Comparison of ENCODE assay signal across 15 cellular contexts in genomic region chr1:7384121-7384520, GRCh38.
"Had no signal": no experiment of that assay in that cellular context is flagged by ENCODE, and none has a peak within 500 bp of the region (broad histone marks: within the 10 kb centered on the region; RNA-seq: fewer than 3 reads in every experiment).

No MANE protein-coding gene starts in this region.

- DNase-seq: activated CD4-positive, alpha-beta memory T cell treated with anti-CD3 and anti-CD28 coated beads, Interleukin-2, amount 10 ng/mL, durations not matched to agents 7 days and 5 days; activated naive CD4-positive, alpha-beta T cell treated with anti-CD3 and anti-CD28 coated beads for 36 hours; caudate nucleus; cortex of kidney; effector memory CD8-positive, alpha-beta T cell; hippocampal formation; kidney glomerular epithelial cell; mucosa of descending colon; natural killer cell; ovary; stimulated activated CD4-positive, alpha-beta T cell treated with anti-CD3 and anti-CD28 coated beads, Interleukin-4, amount 100 ng/mL, for 4 hours; stimulated activated naive CD8-positive, alpha-beta T cell treated with anti-CD3 and anti-CD28 coated beads, Interleukin-15, amount 100 ng/mL, for 72 hours; T1000 had no signal

- H3K4me3 ChIP-seq: mucosa of descending colon, ovary, SJSA1 had no signal

- H3K36me3 ChIP-seq: ovary, SJSA1 had no signal

- H3K27me3 ChIP-seq: ovary, SJSA1 had no signal

- ATAC-seq: activated T-helper 17 cell treated with anti-CD3 and anti-CD28 coated beads, Interleukin-2, amount 50 U/mL, for 72 hours; effector memory CD8-positive, alpha-beta T cell; mucosa of descending colon; natural killer cell; stimulated activated naive CD8-positive, alpha-beta T cell treated with anti-CD3 and anti-CD28 coated beads, Interleukin-15, amount 100 ng/mL, for 72 hours had no signal

- H3K4me1 ChIP-seq: SJSA1 had no signal

- H3K27ac ChIP-seq: ovary, SJSA1 had no signal

- H3K9me3 ChIP-seq: mucosa of descending colon, ovary, SJSA1 had no signal
